Comparison of ENCODE assay signal across 8 cellular contexts in the genomic region with DNA sequence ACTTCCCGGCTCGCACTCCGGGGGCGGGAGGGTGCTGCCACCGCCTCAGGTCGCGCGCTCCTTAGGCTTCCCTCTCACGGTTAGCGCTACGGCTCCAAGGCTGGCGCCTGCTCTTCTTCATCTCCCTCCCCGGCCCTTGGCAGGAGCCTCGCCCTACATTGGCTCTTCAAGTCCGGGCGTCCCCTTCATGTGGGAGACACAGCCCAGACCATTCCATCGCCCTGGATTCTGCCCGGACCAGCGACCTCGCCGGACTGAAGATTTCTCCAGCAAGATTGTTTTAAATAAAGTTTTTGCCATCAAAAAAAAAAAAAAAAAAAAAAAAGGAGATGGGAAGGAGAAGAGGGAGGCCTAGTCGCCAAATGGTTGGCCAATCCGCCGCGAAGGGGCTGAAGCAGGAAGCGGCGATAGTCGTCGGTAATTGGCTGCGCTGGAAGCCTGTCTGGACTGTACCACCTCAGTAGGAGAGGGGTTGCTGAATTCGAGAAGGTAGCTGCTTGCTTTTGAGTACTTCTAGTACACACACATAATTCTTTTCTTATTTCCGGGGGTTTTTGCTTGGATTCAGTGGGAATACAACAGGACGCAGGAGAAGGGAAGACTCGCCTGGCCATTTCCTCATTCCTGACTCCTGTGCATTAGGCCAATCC. TPM values are rescaled to one million over a fixed set of nuclear protein-coding genes. Genes with fewer than 3 reads are reported as not detected.
A peak's percentile ranks its signal among the peaks of the same experiment; 100 is the strongest.
DNase-seq lines count a peak whose midpoint lies in the region; ATAC-seq, FAIRE-seq and TF ChIP-seq lines count a peak whose summit lies in the region.

No MANE protein-coding gene starts in this region.

- peak; percentile 92 for DNase-seq in GM18507 (ENCODE audit: extremely low spot score, insufficient read length, low read depth)
- peak; percentile 98 for DNase-seq in NCI-H1930 (lab: John Stamatoyannopoulos, UW)
- peak; percentile 86 for DNase-seq in T-helper 9 cell
- DNase-seq in astrocyte of the cerebellum (ENCODE audit: low read depth): peak; percentile 98
- peak; percentile 96 for DNase-seq in hepatic stellate cell (ENCODE audit: low spot score)
- DNase-seq in aorta: peak; percentile 98 to 99

- peak overlapping the region; percentile 95 for H3K9ac ChIP-seq in rectal smooth muscle tissue (ENCODE audit: low read length)

- H3K4me3 ChIP-seq in astrocyte of the cerebellum (ENCODE audit: low read depth, low read length) (peak overlapping the region; percentile 93), rectal smooth muscle tissue (ENCODE audit: low read length) (peak overlapping the region; percentile 93), aorta (ENCODE audit: low read length in 2 of 2) (peak overlapping the region; percentile 44 to 76)

- WGBS in aorta, 2 donors: 0% methylated on average over 34 of the region's 34 CpGs

- intact Hi-C loops in aorta (cut with DNase I): loop anchor here (5.0 to 10.0 kb wide), 3 partner anchors 45 to 908 kb away; partner anchors contain the start of genes LPXN (in 1 of the 2), MED19 (in 1 of the 2), TMX2 (in 1 of the 2) and TNKS1BP1 (in 1 of the 2)

- H3K36me3 ChIP-seq in rectal smooth muscle tissue (ENCODE audit: control insufficient read depth, insufficient read depth, low read length) (peaks cover under 1% of the 10 kb centered on the region), aorta (ENCODE audit: control insufficient read depth in 1 of 2, insufficient read depth in 2 of 2, low read length in 1 of 2) (peaks cover 0 to 2% of the 10 kb centered on the region in 2 donors)

- TF ChIP-seq CTCF in astrocyte of the cerebellum (IDR thresholded peaks at IDR 0.05; ENCODE audit: low read depth, low read length, missing control alignments): no peak

- H3K27ac ChIP-seq in rectal smooth muscle tissue (ENCODE audit: low read depth, low read length) (peak overlapping the region; percentile 98), aorta (ENCODE audit: low read depth in 1 of 2, low read length in 2 of 2) (peak overlapping the region in 1 of 2 donors; percentile 76)

- FAIRE-seq in GM18507 (lab: Jason Lieb, UNC): no peak

- H3K27me3 ChIP-seq in rectal smooth muscle tissue (ENCODE audit: control insufficient read depth, insufficient read depth, low read length) (no peaks in the 10 kb centered on the region), aorta (ENCODE audit: control insufficient read depth in 1 of 2, insufficient read depth in 2 of 2, low read length in 1 of 2) (no peaks in the 10 kb centered on the region)

- in situ Hi-C loops in astrocyte of the cerebellum (cut with HindIII; ENCODE audit: low sequenced_read_pairs): loop anchor here (5.0 kb wide), 1 partner anchor 35 kb away; no protein-coding TSS in a partner anchor

- peaks cover 9% of the 10 kb centered on the region for H3K4me1 ChIP-seq in rectal smooth muscle tissue (ENCODE audit: control insufficient read depth, insufficient read depth, low read length)
- H3K4me1 ChIP-seq in aorta (ENCODE audit: control insufficient read depth in 1 of 2, insufficient read depth in 2 of 2, low read length in 2 of 2): no peaks in the 10 kb centered on the region

- ATAC-seq in HG02973 (IDR thresholded peaks at IDR 0.05; ENCODE audit: unreplicated experiment) (peak; percentile 54), aorta (ENCODE audit: low FRiP score) (peak; percentile 97)

- H3K9me3 ChIP-seq in aorta (ENCODE audit: control insufficient read depth, low read length): no peaks in the 10 kb centered on the region

RNA-seq across cellular contexts. Expression of gene ZDHHC5, which starts 0.7 kb away (rescaled TPM):
- 10 to 100 TPM; 47.9 to 51.0 TPM for total RNA-seq in aorta
- 10 to 100 TPM; 11.3 to 17.6 TPM for polyA plus RNA-seq in aorta

RNA-seq across cellular contexts. Expression of gene CLP1, which starts 9.6 kb away (rescaled TPM):
- 10 to 100 TPM; 10.0 to 10.6 TPM for total RNA-seq in aorta
- polyA plus RNA-seq in aorta: 10 to 100 TPM in 1 of 2 donors, 1 to 10 TPM in 1; 6.7 to 10.8 TPM

RNA-seq across cellular contexts. Expression of gene YPEL4, which starts 17.5 kb away (rescaled TPM):
- 1 to 10 TPM in 1 of 2 donors, under 1 TPM in 1; 0.97 to 1.8 TPM for total RNA-seq in aorta
- 1 to 10 TPM; 3.0 to 6.2 TPM for polyA plus RNA-seq in aorta

RNA-seq across cellular contexts. Expression of gene MED19, which starts 44.8 kb away (rescaled TPM):
- 10 to 100 TPM in 1 of 2 donors, 1 to 10 TPM in 1; 8.8 to 11.6 TPM for total RNA-seq in aorta
- polyA plus RNA-seq in aorta: 10 to 100 TPM in 1 of 2 donors, 1 to 10 TPM in 1; 9.9 to 11.8 TPM

RNA-seq across cellular contexts. Expression of gene TMX2, which starts 45.2 kb away (rescaled TPM):
- total RNA-seq in aorta: 10 to 100 TPM; 40.6 to 47.8 TPM
- 10 to 100 TPM; 44.1 to 50.8 TPM for polyA plus RNA-seq in aorta
